ENCODE assay signal across 8 cellular contexts in genomic region chr1:6962956-6963915, GRCh38.
A peak's percentile ranks its signal among the peaks of the same experiment; 100 is the strongest.
DNase-seq lines count a peak whose midpoint lies in the region; ATAC-seq and TF ChIP-seq lines count a peak whose summit lies in the region.

No MANE protein-coding gene starts in this region.

- TF ChIP-seq POLR2A in Peyer's patch (IDR thresholded peaks at IDR 0.05): no peak

- no peaks in the 10 kb centered on the region for H3K9me3 ChIP-seq in Peyer's patch

- peaks cover 0 to 16% (median 2%) of the 10 kb centered on the region in 4 donors for H3K4me1 ChIP-seq in Peyer's patch

- H3K27me3 ChIP-seq in H7 (ENCODE audit: control insufficient read depth, insufficient read depth, low read length) (no peaks in the 10 kb centered on the region; the same call in none of the 2 replicates), Peyer's patch (no peaks in the 10 kb centered on the region)

- H3K36me3 ChIP-seq in H7 (replicated peaks; ENCODE audit: control insufficient read depth, insufficient read depth, low read length) (no peaks in the 10 kb centered on the region), Peyer's patch (no peaks in the 10 kb centered on the region)

- H3K4me3 ChIP-seq in H7 (ENCODE audit: insufficient read depth, low read depth, low read length) (peak overlapping the region; percentile 37), Peyer's patch (peak overlapping the region in 3 of 4 donors; percentile 3 to 15 (median 6))

- TF ChIP-seq CTCF in Peyer's patch (IDR thresholded peaks at IDR 0.05): peak in 3 of 6 experiments; percentile 5 to 10 (median 7)

- ATAC-seq in GM19395 (IDR thresholded peaks at IDR 0.05; ENCODE audit: unreplicated experiment): no peak
- ATAC-seq in HG03095 (IDR thresholded peaks at IDR 0.05; ENCODE audit: unreplicated experiment): no peak

- no peak overlapping the region for H3K27ac ChIP-seq in Peyer's patch

- peak; percentile 99 for DNase-seq in H7
- peak; percentile 35 to 85 (median 75) for DNase-seq in Peyer's patch
- DNase-seq in activated naive CD8-positive, alpha-beta T cell treated with anti-CD3 and anti-CD28 coated beads, Interleukin-2, amount 50 U/mL, for 16 hours (ENCODE audit: low read depth, low spot score): peak; percentile 26
- peak; percentile 70 for DNase-seq in kidney tubule cell (ENCODE audit: low spot score)
- peak; percentile 65 to 79 for DNase-seq in stimulated activated CD8-positive, alpha-beta memory T cell treated with anti-CD3 and anti-CD28 coated beads, Interleukin-2, amount 100 ng/mL, for 48 hours (ENCODE audit: low read depth in 2 of 2)
- DNase-seq in pons (ENCODE audit: low spot score): no peak
